19 cellular contexts compared by ENCODE assay signal in genomic region chr3:175916151-175916946, GRCh38.
DNase-seq lines count a peak whose midpoint lies in the region; ATAC-seq, FAIRE-seq and TF ChIP-seq lines count a peak whose summit lies in the region.
"Had no signal": no experiment of that assay in that cellular context is flagged by ENCODE, and none has a peak within 500 bp of the region (broad histone marks: within the 10 kb centered on the region; RNA-seq: fewer than 3 reads in every experiment).

No MANE protein-coding gene starts in this region.

- H3K36me3 Mint-ChIP-seq in activated CD4-positive, alpha-beta T cell treated with anti-CD3 and anti-CD28 coated beads, Interleukin-2, amount 10 ng/mL, durations not matched to agents 24 days and 14 days (ENCODE audit: low read depth) = no peaks in the 10 kb centered on the region
- H3K36me3 Mint-ChIP-seq: CD4-positive, CD25-positive, alpha-beta regulatory T cell had no signal

- no peak overlapping the region for H3K4me3 Mint-ChIP-seq in activated CD4-positive, alpha-beta T cell treated with anti-CD3 and anti-CD28 coated beads, Interleukin-2, amount 10 ng/mL, durations not matched to agents 24 days and 14 days
- H3K4me3 Mint-ChIP-seq: CD4-positive, CD25-positive, alpha-beta regulatory T cell had no signal

- H3K9me3 ChIP-seq in kidney (ENCODE audit: control insufficient read depth in 1 of 2, low read length in 2 of 2) (no peaks in the 10 kb centered on the region), psoas muscle (peaks cover 9% of the 10 kb centered on the region)
- H3K9me3 ChIP-seq: A549 had no signal

- WGBS in psoas muscle, 3 donors = 41 to 45% (median 41%) methylated on average over 4 of the region's 4 CpGs

- FAIRE-seq in kidney (lab: Jason Lieb, UNC) = peak; percentile 79
- FAIRE-seq: A549 had no signal

- H3K4me3 ChIP-seq in kidney (ENCODE audit: low read length in 2 of 2) = no peak overlapping the region
- H3K4me3 ChIP-seq in psoas muscle = no peak overlapping the region
- H3K4me3 ChIP-seq: A549 had no signal

- H3K36me3 ChIP-seq in kidney (ENCODE audit: control insufficient read depth in 1 of 2, insufficient read depth in 2 of 2, low read length in 2 of 2) = no peaks in the 10 kb centered on the region
- H3K36me3 ChIP-seq in psoas muscle (ENCODE audit: insufficient read depth in 1 of 2, low read depth in 1 of 2) = no peaks in the 10 kb centered on the region

- H3K27ac ChIP-seq in kidney (ENCODE audit: low read depth in 2 of 2, low read length in 2 of 2) (no peak overlapping the region), psoas muscle (no peak overlapping the region)
- H3K27ac ChIP-seq: A549 had no signal

- no peak overlapping the region for H3K9ac ChIP-seq in kidney (ENCODE audit: low read length in 2 of 2)

- no peaks in the 10 kb centered on the region for H3K27me3 Mint-ChIP-seq in activated CD4-positive, alpha-beta T cell treated with anti-CD3 and anti-CD28 coated beads, Interleukin-2, amount 10 ng/mL, durations not matched to agents 24 days and 14 days
- H3K27me3 Mint-ChIP-seq: CD4-positive, CD25-positive, alpha-beta regulatory T cell had no signal

- no peaks in the 10 kb centered on the region for H3K27me3 ChIP-seq in psoas muscle (ENCODE audit: insufficient read depth in 3 of 3, low read length in 2 of 3)

- peaks cover 3% of the 10 kb centered on the region for H3K9me3 Mint-ChIP-seq in activated CD4-positive, alpha-beta T cell treated with anti-CD3 and anti-CD28 coated beads, Interleukin-2, amount 10 ng/mL, durations not matched to agents 24 days and 14 days

- DNase-seq in AG20443 (ENCODE audit: low spot score) (peak; percentile 27), NCI-H446 treated with DMSO at 0.1 percent for 48 hours (lab: John Stamatoyannopoulos, UW) (peak; percentile 84), kidney (no peak), stromal cell of bone marrow (ENCODE audit: low read depth) (peak; percentile 36), psoas muscle (no peak), KG1 (lab: John Stamatoyannopoulos, UW) (no peak), C1 segment of cervical spinal cord (lab: John Stamatoyannopoulos, UW) (no peak)
- DNase-seq in activated CD4-positive, alpha-beta T cell treated with anti-CD3 and anti-CD28 coated beads, Interleukin-2, amount 10 ng/mL, durations not matched to agents 24 days and 14 days = no peak
- DNase-seq: AML-193; CD4-positive, CD25-positive, alpha-beta regulatory T cell; DMS53; HCEC 1CT; NCI-H1417; NCI-H187 treated with DMSO at 0.1 percent for 48 hours; NCI-H345; NCI-H69; NK-92 treated with Interleukin-12 subunit alpha and Interleukin-12 subunit beta, amount 100 ng/mL, for 24 hours; SHP77 treated with DMSO at 0.1 percent for 48 hours had no signal

- intact Hi-C loops in kidney (cut with DNase I) (no loop called here), psoas muscle (cut with DNase I) (no loop called here)
- intact Hi-C loops in activated CD4-positive, alpha-beta T cell treated with anti-CD3 and anti-CD28 coated beads, Interleukin-2, amount 10 ng/mL, durations not matched to agents 24 days and 14 days (cut with micrococcal nuclease) = no loop called here

- no peak for ATAC-seq in psoas muscle
- ATAC-seq: A549 had no signal

- no peak for TF ChIP-seq CTCF in kidney (IDR thresholded peaks at IDR 0.05; ENCODE audit: borderline replicate concordance, extremely low read depth, insufficient read depth)
- no peak for TF ChIP-seq CTCF in psoas muscle (IDR thresholded peaks at IDR 0.05)

- H3K4me1 ChIP-seq in kidney (ENCODE audit: control insufficient read depth in 1 of 2, insufficient read depth in 1 of 2, low read depth in 1 of 2, low read length in 2 of 2) (no peaks in the 10 kb centered on the region), psoas muscle (no peaks in the 10 kb centered on the region)
- H3K4me1 ChIP-seq: A549 had no signal

- no peak overlapping the region for H3K27ac Mint-ChIP-seq in activated CD4-positive, alpha-beta T cell treated with anti-CD3 and anti-CD28 coated beads, Interleukin-2, amount 10 ng/mL, durations not matched to agents 24 days and 14 days
- H3K27ac Mint-ChIP-seq: CD4-positive, CD25-positive, alpha-beta regulatory T cell had no signal

- no peaks in the 10 kb centered on the region for H3K4me1 Mint-ChIP-seq in activated CD4-positive, alpha-beta T cell treated with anti-CD3 and anti-CD28 coated beads, Interleukin-2, amount 10 ng/mL, durations not matched to agents 24 days and 14 days
- H3K4me1 Mint-ChIP-seq: CD4-positive, CD25-positive, alpha-beta regulatory T cell had no signal

Comparison
In these comparisons a context has a peak if more than half of its experiments do, and no peak if none do; other contexts are left out.
1. DNase-seq: peak in AG20443 (single experiment), NCI-H446 treated with DMSO at 0.1 percent for 48 hours (single experiment) and stromal cell of bone marrow (single experiment); none in kidney (single experiment), psoas muscle (0 of 2), activated CD4-positive, alpha-beta T cell treated with anti-CD3 and anti-CD28 coated beads, Interleukin-2, amount 10 ng/mL, durations not matched to agents 24 days and 14 days (single experiment), KG1 (single experiment) and C1 segment of cervical spinal cord (0 of 14).